ENCODE assay signal across 10 cellular contexts in genomic region chr7:90816511-90817142, GRCh38.
A peak's percentile ranks its signal among the peaks of the same experiment; 100 is the strongest.
DNase-seq lines count a peak whose midpoint lies in the region; ATAC-seq and TF ChIP-seq lines count a peak whose summit lies in the region.
"Had no signal": no experiment of that assay in that cellular context is flagged by ENCODE, and none has a peak within 500 bp of the region (broad histone marks: within the 10 kb centered on the region; RNA-seq: fewer than 3 reads in every experiment).

No MANE protein-coding gene starts in this region.

- no peaks in the 10 kb centered on the region for H3K27me3 Mint-ChIP-seq in activated T-cell treated with anti-CD3 and anti-CD28 coated beads, Interleukin-2, amount 50 U/mL, for 4 hours (ENCODE audit: low read depth)
- H3K27me3 Mint-ChIP-seq in stimulated activated naive CD8-positive, alpha-beta T cell treated with anti-CD3 and anti-CD28 coated beads, Interleukin-15, amount 100 ng/mL, for 72 hours = no peaks in the 10 kb centered on the region
- H3K27me3 Mint-ChIP-seq: activated naive CD8-positive, alpha-beta T cell treated with anti-CD3 and anti-CD28 coated beads, Interleukin-2, amount 10 ng/mL, durations not matched to agents 7 days and 5 days had no signal

- no peak overlapping the region for H3K4me3 Mint-ChIP-seq in activated T-cell treated with anti-CD3 and anti-CD28 coated beads, Interleukin-2, amount 50 U/mL, for 4 hours
- H3K4me3 Mint-ChIP-seq in stimulated activated naive CD8-positive, alpha-beta T cell treated with anti-CD3 and anti-CD28 coated beads, Interleukin-15, amount 100 ng/mL, for 72 hours = no peak overlapping the region
- H3K4me3 Mint-ChIP-seq: activated naive CD8-positive, alpha-beta T cell treated with anti-CD3 and anti-CD28 coated beads, Interleukin-2, amount 10 ng/mL, durations not matched to agents 7 days and 5 days had no signal

- no peaks in the 10 kb centered on the region for H3K4me1 Mint-ChIP-seq in activated T-cell treated with anti-CD3 and anti-CD28 coated beads, Interleukin-2, amount 50 U/mL, for 4 hours (ENCODE audit: low read depth)
- peaks cover 10% of the 10 kb centered on the region for H3K4me1 Mint-ChIP-seq in stimulated activated naive CD8-positive, alpha-beta T cell treated with anti-CD3 and anti-CD28 coated beads, Interleukin-15, amount 100 ng/mL, for 72 hours
- H3K4me1 Mint-ChIP-seq: activated naive CD8-positive, alpha-beta T cell treated with anti-CD3 and anti-CD28 coated beads, Interleukin-2, amount 10 ng/mL, durations not matched to agents 7 days and 5 days had no signal

- DNase-seq in activated T-cell treated with anti-CD3 and anti-CD28 coated beads, Interleukin-2, amount 50 U/mL, for 4 hours = no peak
- no peak for DNase-seq in activated T-cell treated with anti-CD3 and anti-CD28 coated beads, Interleukin-2, amount 50 U/mL, for 1 hour
- DNase-seq in NCI-H446 (lab: John Stamatoyannopoulos, UW) = peak; percentile 46 to 73
- DNase-seq in fibroblast of mammary gland (ENCODE audit: low read depth) = peak; percentile 99
- peak; percentile 18 to 21 for DNase-seq in stimulated activated naive CD8-positive, alpha-beta T cell treated with anti-CD3 and anti-CD28 coated beads, Interleukin-15, amount 100 ng/mL, for 72 hours
- DNase-seq in UCSD-AML1 (lab: John Stamatoyannopoulos, UW; ENCODE audit: unreplicated experiment) = no peak
- no peak for DNase-seq in stimulated activated CD4-positive, alpha-beta T cell treated with anti-CD3 and anti-CD28 coated beads, Interleukin-2, amount 100 ng/mL, for 24 hours
- DNase-seq: activated naive CD8-positive, alpha-beta T cell treated with anti-CD3 and anti-CD28 coated beads, Interleukin-2, amount 10 ng/mL, durations not matched to agents 7 days and 5 days; DND-41 had no signal

- ATAC-seq in activated T-cell treated with anti-CD3 and anti-CD28 coated beads, Interleukin-2, amount 50 U/mL, for 4 hours = peak; percentile 73 to 84
- peak; percentile 99 for ATAC-seq in HG02840 (IDR thresholded peaks at IDR 0.05; ENCODE audit: low FRiP score, unreplicated experiment)
- peak; percentile 98 for ATAC-seq in stimulated activated naive CD8-positive, alpha-beta T cell treated with anti-CD3 and anti-CD28 coated beads, Interleukin-15, amount 100 ng/mL, for 72 hours

- H3K4me3 ChIP-seq in fibroblast of mammary gland (ENCODE audit: control insufficient read depth, low read depth, low read length) = no peak overlapping the region

- no peak for TF ChIP-seq CTCF in fibroblast of mammary gland (conservative IDR thresholded peaks at IDR 0.05; ENCODE audit: control insufficient read depth, insufficient read depth, low read depth, low read length)

- no peaks in the 10 kb centered on the region for H3K36me3 Mint-ChIP-seq in activated T-cell treated with anti-CD3 and anti-CD28 coated beads, Interleukin-2, amount 50 U/mL, for 4 hours (ENCODE audit: insufficient read depth)
- H3K36me3 Mint-ChIP-seq: activated naive CD8-positive, alpha-beta T cell treated with anti-CD3 and anti-CD28 coated beads, Interleukin-2, amount 10 ng/mL, durations not matched to agents 7 days and 5 days had no signal

- H3K27ac Mint-ChIP-seq in stimulated activated naive CD8-positive, alpha-beta T cell treated with anti-CD3 and anti-CD28 coated beads, Interleukin-15, amount 100 ng/mL, for 72 hours = peak overlapping the region in 1 of 2 donors; percentile 66
- H3K27ac Mint-ChIP-seq: activated naive CD8-positive, alpha-beta T cell treated with anti-CD3 and anti-CD28 coated beads, Interleukin-2, amount 10 ng/mL, durations not matched to agents 7 days and 5 days had no signal

- H3K9me3 Mint-ChIP-seq in activated T-cell treated with anti-CD3 and anti-CD28 coated beads, Interleukin-2, amount 50 U/mL, for 4 hours = peaks cover 7% of the 10 kb centered on the region
- peaks cover 13 to 20% of the 10 kb centered on the region in 2 donors for H3K9me3 Mint-ChIP-seq in stimulated activated naive CD8-positive, alpha-beta T cell treated with anti-CD3 and anti-CD28 coated beads, Interleukin-15, amount 100 ng/mL, for 72 hours
- H3K9me3 Mint-ChIP-seq: activated naive CD8-positive, alpha-beta T cell treated with anti-CD3 and anti-CD28 coated beads, Interleukin-2, amount 10 ng/mL, durations not matched to agents 7 days and 5 days had no signal

Comparison
In these comparisons a context has a peak if more than half of its experiments do, and no peak if none do; other contexts are left out.
1. DNase-seq: peak in NCI-H446 (2 of 2), fibroblast of mammary gland (single experiment) and stimulated activated naive CD8-positive, alpha-beta T cell treated with anti-CD3 and anti-CD28 coated beads, Interleukin-15, amount 100 ng/mL, for 72 hours (2 of 2); none in activated T-cell treated with anti-CD3 and anti-CD28 coated beads, Interleukin-2, amount 50 U/mL, for 4 hours (single experiment), activated T-cell treated with anti-CD3 and anti-CD28 coated beads, Interleukin-2, amount 50 U/mL, for 1 hour (single experiment), UCSD-AML1 (single experiment) and stimulated activated CD4-positive, alpha-beta T cell treated with anti-CD3 and anti-CD28 coated beads, Interleukin-2, amount 100 ng/mL, for 24 hours (0 of 2).
2. Peak in every context shown above with its lines, with median percentiles within 50 percentile points of each other: ATAC-seq.